ENCODE assay signal across 25 cellular contexts in the genomic region with DNA sequence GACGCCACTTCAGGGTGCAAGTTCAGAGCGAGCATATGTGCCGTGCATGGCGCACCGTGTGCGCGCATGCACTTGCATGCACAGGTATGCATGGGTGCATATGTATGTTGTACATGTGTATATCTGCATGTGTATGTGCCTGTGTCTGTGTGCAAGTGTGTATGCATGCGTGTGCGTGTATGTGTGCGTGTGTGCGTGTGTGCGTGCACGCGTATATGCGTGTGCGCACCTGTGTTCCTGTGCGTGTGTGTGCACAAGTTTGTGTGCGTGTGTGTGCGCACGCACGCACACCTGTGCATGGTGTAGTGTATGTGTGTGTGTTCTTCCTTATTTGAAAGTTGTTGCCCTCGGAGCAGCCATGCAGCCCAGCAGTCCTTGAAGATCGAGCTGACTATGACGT.
"Had no signal": no experiment of that assay in that cellular context is flagged by ENCODE, and none has a peak within 500 bp of the region (broad histone marks: within the 10 kb centered on the region; RNA-seq: fewer than 3 reads in every experiment).

No MANE protein-coding gene starts in this region.

- H3K27ac ChIP-seq: HL-60, KMS-11 had no signal

- H3K9me3 ChIP-seq: SK-N-SH had no signal

- H3K4me2 ChIP-seq: KMS-11, SK-N-SH had no signal

- H3K9ac ChIP-seq: KMS-11, SK-N-SH had no signal

- FAIRE-seq: HTR-8/SVneo, RCC 7860 had no signal

- DNase-seq: IMR-90, Kasumi-1, NCI-H1092, NCI-H1105 treated with DMSO at 0.1 percent for 48 hours, NCI-H1417 treated with DMSO at 0.1 percent for 48 hours, NCI-H146, NCI-H187, NCI-H2029, NCI-H2081 treated with DMSO at 0.1 percent for 48 hours, NCI-H2171, NCI-H226, NCI-H446, NCI-H510A, NCI-H524 treated with DMSO at 0.1 percent for 48 hours, NCI-H69, NCI-H774, Right ventricle myocardium superior, RPMI8226, SIG-M5, SK-N-SH, SW 1271 had no signal
